ENCODE assay signal across 2 cellular contexts in the genomic region with DNA sequence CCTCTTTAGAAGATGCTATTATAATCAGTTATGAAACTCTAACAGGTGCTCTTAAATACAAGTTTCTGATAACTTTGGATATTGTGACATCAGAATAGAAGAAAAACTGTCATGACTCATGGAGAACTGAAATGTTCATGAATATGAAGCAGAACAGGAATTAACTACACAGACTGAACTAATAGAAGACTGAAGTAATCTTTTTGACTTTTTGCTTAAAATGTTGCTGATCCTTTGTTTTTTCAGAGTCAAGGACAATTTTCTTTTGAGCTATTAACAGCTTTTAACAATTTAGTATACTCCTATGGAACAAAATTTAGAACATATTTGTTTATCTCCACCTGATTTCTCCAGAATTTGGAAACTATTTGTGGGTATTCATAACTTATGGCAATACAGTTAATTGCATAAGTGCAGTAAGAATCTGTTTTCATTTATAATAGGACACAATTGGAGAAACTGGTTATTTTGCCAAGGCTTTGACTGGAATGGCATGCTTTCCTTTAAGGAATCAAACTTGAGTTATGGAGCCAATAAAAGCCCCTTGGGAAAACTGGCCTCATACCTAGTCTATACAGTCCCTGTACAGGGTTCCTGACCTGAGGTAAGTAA.
TF ChIP-seq lines count a peak whose summit lies in the region.

No MANE protein-coding gene starts in this region.

TF ChIP-seq in HEK293, 187 proteins besides CTCF, POLR2A, EP300 and RAD21 (continued from another document):
- TF ChIP-seq, protein P1, sequence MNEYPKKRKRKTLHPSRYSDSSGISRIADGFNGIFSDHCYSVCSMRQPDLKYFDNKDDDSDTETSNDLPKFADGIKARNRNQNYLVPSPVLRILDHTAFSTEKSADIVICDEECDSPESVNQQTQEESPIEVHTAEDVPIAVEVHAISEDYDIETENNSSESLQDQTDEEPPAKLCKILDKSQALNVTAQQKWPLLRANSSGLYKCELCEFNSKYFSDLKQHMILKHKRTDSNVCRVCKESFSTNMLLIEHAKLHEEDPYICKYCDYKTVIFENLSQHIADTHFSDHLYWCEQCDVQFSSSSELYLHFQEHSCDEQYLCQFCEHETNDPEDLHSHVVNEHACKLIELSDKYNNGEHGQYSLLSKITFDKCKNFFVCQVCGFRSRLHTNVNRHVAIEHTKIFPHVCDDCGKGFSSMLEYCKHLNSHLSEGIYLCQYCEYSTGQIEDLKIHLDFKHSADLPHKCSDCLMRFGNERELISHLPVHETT (tag by site-specific recombination; IDR thresholded peaks at IDR 0.05): no peak
TF ChIP-seq in HEK293: peak in this region for 2.

TF ChIP-seq in HepG2, 621 proteins besides CTCF, POLR2A, EP300 and RAD21 (continued from another document):
- TF ChIP-seq, protein P2, sequence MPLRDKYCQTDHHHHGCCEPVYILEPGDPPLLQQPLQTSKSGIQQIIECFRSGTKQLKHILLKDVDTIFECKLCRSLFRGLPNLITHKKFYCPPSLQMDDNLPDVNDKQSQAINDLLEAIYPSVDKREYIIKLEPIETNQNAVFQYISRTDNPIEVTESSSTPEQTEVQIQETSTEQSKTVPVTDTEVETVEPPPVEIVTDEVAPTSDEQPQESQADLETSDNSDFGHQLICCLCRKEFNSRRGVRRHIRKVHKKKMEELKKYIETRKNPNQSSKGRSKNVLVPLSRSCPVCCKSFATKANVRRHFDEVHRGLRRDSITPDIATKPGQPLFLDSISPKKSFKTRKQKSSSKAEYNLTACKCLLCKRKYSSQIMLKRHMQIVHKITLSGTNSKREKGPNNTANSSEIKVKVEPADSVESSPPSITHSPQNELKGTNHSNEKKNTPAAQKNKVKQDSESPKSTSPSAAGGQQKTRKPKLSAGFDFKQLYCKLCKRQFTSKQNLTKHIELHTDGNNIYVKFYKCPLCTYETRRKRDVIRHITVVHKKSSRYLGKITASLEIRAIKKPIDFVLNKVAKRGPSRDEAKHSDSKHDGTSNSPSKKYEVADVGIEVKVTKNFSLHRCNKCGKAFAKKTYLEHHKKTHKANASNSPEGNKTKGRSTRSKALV (CRISPR knock-in tag; IDR thresholded peaks at IDR 0.05): no peak
- TF ChIP-seq, protein P3, sequence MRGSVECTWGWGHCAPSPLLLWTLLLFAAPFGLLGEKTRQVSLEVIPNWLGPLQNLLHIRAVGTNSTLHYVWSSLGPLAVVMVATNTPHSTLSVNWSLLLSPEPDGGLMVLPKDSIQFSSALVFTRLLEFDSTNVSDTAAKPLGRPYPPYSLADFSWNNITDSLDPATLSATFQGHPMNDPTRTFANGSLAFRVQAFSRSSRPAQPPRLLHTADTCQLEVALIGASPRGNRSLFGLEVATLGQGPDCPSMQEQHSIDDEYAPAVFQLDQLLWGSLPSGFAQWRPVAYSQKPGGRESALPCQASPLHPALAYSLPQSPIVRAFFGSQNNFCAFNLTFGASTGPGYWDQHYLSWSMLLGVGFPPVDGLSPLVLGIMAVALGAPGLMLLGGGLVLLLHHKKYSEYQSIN (CRISPR knock-in tag; IDR thresholded peaks at IDR 0.05; ENCODE audit: borderline replicate concordance): no peak
- no peak for TF ChIP-seq PCBP1 (IDR thresholded peaks at IDR 0.05; ENCODE audit: borderline replicate concordance, low read depth, low read length)
- TF ChIP-seq, protein P4, sequence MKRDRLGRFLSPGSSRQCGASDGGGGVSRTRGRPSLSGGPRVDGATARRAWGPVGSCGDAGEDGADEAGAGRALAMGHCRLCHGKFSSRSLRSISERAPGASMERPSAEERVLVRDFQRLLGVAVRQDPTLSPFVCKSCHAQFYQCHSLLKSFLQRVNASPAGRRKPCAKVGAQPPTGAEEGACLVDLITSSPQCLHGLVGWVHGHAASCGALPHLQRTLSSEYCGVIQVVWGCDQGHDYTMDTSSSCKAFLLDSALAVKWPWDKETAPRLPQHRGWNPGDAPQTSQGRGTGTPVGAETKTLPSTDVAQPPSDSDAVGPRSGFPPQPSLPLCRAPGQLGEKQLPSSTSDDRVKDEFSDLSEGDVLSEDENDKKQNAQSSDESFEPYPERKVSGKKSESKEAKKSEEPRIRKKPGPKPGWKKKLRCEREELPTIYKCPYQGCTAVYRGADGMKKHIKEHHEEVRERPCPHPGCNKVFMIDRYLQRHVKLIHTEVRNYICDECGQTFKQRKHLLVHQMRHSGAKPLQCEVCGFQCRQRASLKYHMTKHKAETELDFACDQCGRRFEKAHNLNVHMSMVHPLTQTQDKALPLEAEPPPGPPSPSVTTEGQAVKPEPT (CRISPR knock-in tag; IDR thresholded peaks at IDR 0.05; ENCODE audit: low read depth): no peak
- TF ChIP-seq CREB1 (IDR thresholded peaks at IDR 0.05): no peak
- no peak for TF ChIP-seq CREB1 (CRISPR knock-in tag; IDR thresholded peaks at IDR 0.05)
- no peak for TF ChIP-seq ZFAT (CRISPR knock-in tag; conservative IDR thresholded peaks at IDR 0.05)
- no peak for TF ChIP-seq BHLHE40 (IDR thresholded peaks at IDR 0.05; ENCODE audit: low read length)
- no peak for TF ChIP-seq RBM39 (IDR thresholded peaks at IDR 0.05; ENCODE audit: low read depth, low read length, poor library complexity, severe bottlenecking)
- TF ChIP-seq, protein P5, sequence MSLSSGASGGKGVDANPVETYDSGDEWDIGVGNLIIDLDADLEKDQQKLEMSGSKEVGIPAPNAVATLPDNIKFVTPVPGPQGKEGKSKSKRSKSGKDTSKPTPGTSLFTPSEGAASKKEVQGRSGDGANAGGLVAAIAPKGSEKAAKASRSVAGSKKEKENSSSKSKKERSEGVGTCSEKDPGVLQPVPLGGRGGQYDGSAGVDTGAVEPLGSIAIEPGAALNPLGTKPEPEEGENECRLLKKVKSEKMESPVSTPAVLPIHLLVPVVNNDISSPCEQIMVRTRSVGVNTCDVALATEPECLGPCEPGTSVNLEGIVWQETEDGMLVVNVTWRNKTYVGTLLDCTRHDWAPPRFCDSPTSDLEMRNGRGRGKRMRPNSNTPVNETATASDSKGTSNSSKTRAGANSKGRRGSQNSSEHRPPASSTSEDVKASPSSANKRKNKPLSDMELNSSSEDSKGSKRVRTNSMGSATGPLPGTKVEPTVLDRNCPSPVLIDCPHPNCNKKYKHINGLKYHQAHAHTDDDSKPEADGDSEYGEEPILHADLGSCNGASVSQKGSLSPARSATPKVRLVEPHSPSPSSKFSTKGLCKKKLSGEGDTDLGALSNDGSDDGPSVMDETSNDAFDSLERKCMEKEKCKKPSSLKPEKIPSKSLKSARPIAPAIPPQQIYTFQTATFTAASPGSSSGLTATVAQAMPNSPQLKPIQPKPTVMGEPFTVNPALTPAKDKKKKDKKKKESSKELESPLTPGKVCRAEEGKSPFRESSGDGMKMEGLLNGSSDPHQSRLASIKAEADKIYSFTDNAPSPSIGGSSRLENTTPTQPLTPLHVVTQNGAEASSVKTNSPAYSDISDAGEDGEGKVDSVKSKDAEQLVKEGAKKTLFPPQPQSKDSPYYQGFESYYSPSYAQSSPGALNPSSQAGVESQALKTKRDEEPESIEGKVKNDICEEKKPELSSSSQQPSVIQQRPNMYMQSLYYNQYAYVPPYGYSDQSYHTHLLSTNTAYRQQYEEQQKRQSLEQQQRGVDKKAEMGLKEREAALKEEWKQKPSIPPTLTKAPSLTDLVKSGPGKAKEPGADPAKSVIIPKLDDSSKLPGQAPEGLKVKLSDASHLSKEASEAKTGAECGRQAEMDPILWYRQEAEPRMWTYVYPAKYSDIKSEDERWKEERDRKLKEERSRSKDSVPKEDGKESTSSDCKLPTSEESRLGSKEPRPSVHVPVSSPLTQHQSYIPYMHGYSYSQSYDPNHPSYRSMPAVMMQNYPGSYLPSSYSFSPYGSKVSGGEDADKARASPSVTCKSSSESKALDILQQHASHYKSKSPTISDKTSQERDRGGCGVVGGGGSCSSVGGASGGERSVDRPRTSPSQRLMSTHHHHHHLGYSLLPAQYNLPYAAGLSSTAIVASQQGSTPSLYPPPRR (CRISPR knock-in tag; IDR thresholded peaks at IDR 0.05; ENCODE audit: borderline replicate concordance): no peak
- no peak for TF ChIP-seq FOXJ3 (CRISPR knock-in tag; IDR thresholded peaks at IDR 0.05; ENCODE audit: borderline replicate concordance)
- TF ChIP-seq, protein P1 (CRISPR knock-in tag; conservative IDR thresholded peaks at IDR 0.05): no peak
- TF ChIP-seq ZNF510 (CRISPR knock-in tag; IDR thresholded peaks at IDR 0.05; ENCODE audit: low read depth): no peak
- TF ChIP-seq MEIS2 (CRISPR knock-in tag; IDR thresholded peaks at IDR 0.05): no peak
- TF ChIP-seq IRX3 (CRISPR knock-in tag; IDR thresholded peaks at IDR 0.05; ENCODE audit: borderline replicate concordance, low read depth): no peak
- TF ChIP-seq ZNF180 (CRISPR knock-in tag; IDR thresholded peaks at IDR 0.05; ENCODE audit: borderline replicate concordance, low read depth): no peak
TF ChIP-seq in HepG2: peak in this region for 0.
